ENCODE assay signal across 24 cellular contexts in genomic region chr17:80449194-80449929, GRCh38.
"Had no signal": no experiment of that assay in that cellular context is flagged by ENCODE, and none has a peak within 500 bp of the region (broad histone marks: within the 10 kb centered on the region; RNA-seq: fewer than 3 reads in every experiment).

No MANE protein-coding gene starts in this region.

- ATAC-seq: activated naive CD8-positive, alpha-beta T cell treated with anti-CD3 and anti-CD28 coated beads, Interleukin-2, amount 50 U/mL, for 24 hours; left ventricle myocardium superior; mucosa of descending colon; naive thymus-derived CD4-positive, alpha-beta T cell; right cardiac atrium; stimulated activated naive CD8-positive, alpha-beta T cell treated with anti-CD3 and anti-CD28 coated beads, Interleukin-15, amount 100 ng/mL, for 72 hours had no signal

- H3K36me3 ChIP-seq: esophagus squamous epithelium, neural progenitor cell had no signal

- DNase-seq: activated CD4-positive, alpha-beta T cell treated with anti-CD3 and anti-CD28 coated beads, Interleukin-2, amount 50 U/mL, for 1 hour; activated CD4-positive, CD25-positive, alpha-beta regulatory T cell treated with anti-CD3 and anti-CD28 coated beads, Interleukin-2, amount 50 U/mL, for 72 hours; activated CD8-positive, alpha-beta memory T cell treated with anti-CD3 and anti-CD28 coated beads for 24 hours; activated CD8-positive, alpha-beta memory T cell treated with anti-CD3 and anti-CD28 coated beads, Interleukin-2, amount 50 U/mL, for 48 hours; activated effector memory CD4-positive, alpha-beta T cell treated with Interleukin-2 at 50 U/mL for 16 hours; activated naive CD4-positive, alpha-beta T cell treated with anti-CD3 and anti-CD28 coated beads, Interleukin-2, amount 10 ng/mL, durations not matched to agents 7 days and 5 days; activated naive CD8-positive, alpha-beta T cell treated with anti-CD3 and anti-CD28 coated beads, Interleukin-2, amount 50 U/mL, for 24 hours; activated T-cell treated with anti-CD3 and anti-CD28 coated beads, Interleukin-2, amount 50 U/mL, for 48 hours; aorta; effector memory CD4-positive, alpha-beta T cell; esophagus squamous epithelium; immature natural killer cell; kidney glomerular epithelial cell; left ventricle myocardium superior; mucosa of descending colon; naive thymus-derived CD4-positive, alpha-beta T cell; stimulated activated CD4-positive, alpha-beta T cell treated with anti-CD3 and anti-CD28 coated beads, Interleukin-4, amount 100 ng/mL, for 1 hour; stimulated activated naive CD8-positive, alpha-beta T cell treated with anti-CD3 and anti-CD28 coated beads, Interleukin-15, amount 100 ng/mL, for 72 hours; T-helper 1 cell; testis had no signal

- H3K9me3 ChIP-seq: esophagus squamous epithelium, mucosa of descending colon, testis had no signal

- H3K4me3 ChIP-seq: esophagus squamous epithelium, mucosa of descending colon, neural progenitor cell, skin epidermis, testis had no signal

- H3K27ac ChIP-seq: neural progenitor cell, skin epidermis, testis had no signal

- FAIRE-seq: endothelial cell of umbilical vein had no signal

- H3K27me3 ChIP-seq: testis had no signal
